Comparison of ENCODE assay signal across 10 cellular contexts in the genomic region with DNA sequence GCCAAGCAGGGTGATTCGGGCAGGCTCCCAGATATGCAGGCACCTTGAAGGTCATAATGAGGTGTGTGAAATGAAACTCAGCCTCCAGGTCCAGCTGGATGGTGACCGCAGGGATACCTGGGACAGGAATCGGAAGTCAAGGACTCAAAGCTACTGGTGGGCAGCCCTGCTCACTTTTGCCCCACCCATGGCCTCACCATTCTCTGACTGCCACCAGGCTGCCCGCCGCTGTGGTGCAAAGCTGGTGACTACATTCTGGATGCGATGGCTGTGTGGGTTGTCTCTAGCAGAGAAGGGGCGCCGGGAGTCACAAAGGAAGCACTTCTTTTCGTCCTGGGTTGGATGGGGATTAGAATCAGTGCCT. TPM values are rescaled to one million over a fixed set of nuclear protein-coding genes. Genes with fewer than 3 reads are reported as not detected.
DNase-seq lines count a peak whose midpoint lies in the region; ATAC-seq and TF ChIP-seq lines count a peak whose summit lies in the region.
"Had no signal": no experiment of that assay in that cellular context is flagged by ENCODE, and none has a peak within 500 bp of the region (broad histone marks: within the 10 kb centered on the region; RNA-seq: fewer than 3 reads in every experiment).

No MANE protein-coding gene starts in this region.

- TF ChIP-seq POLR2A in right lobe of liver (IDR thresholded peaks at IDR 0.05): no peak

- POLR2A ChIA-PET in HEK293T (lab: Yijun Ruan, JAX): interaction anchor here (0.7 to 5.2 kb wide), 11 partner anchors 7 to 297 kb away, joined by 3 to 66 read pairs (median 4); a partner anchor contains a TSS

- DNase-seq in colonic mucosa (no peak), right lobe of liver (no peak), substantia nigra (lab: John Stamatoyannopoulos, UW) (no peak), HEK293T (ENCODE audit: extremely low spot score) (no peak)
- DNase-seq: activated CD4-positive, CD25-positive, alpha-beta regulatory T cell treated with anti-CD3 and anti-CD28 coated beads, Interleukin-2, amount 50 U/mL, for 72 hours; NCI-H2227 treated with DMSO at 0.1 percent for 48 hours had no signal

- H3K4me3 ChIP-seq in HUES6 (ENCODE audit: low read depth, low read length): peak overlapping the region; percentile 79
- peak overlapping the region; percentile 51 for H3K4me3 ChIP-seq in colonic mucosa
- H3K4me3 ChIP-seq in right lobe of liver: peak overlapping the region; percentile 68 to 73 (median 73)

- intact Hi-C loops in colonic mucosa (cut with DNase I): no loop called here
- intact Hi-C loops in right lobe of liver (cut with DNase I): no loop called here

- 50% methylated on average over 2 of the region's 9 CpGs for WGBS in right lobe of liver (ENCODE audit: insufficient coverage, low coverage, low lambda C conversion rate, missing lambda C conversion rate)

- no peaks in the 10 kb centered on the region for H3K9me3 ChIP-seq in HUES6 (ENCODE audit: control insufficient read depth, insufficient read depth, low read depth, low read length)
- H3K9me3 ChIP-seq in colonic mucosa: no peaks in the 10 kb centered on the region
- no peaks in the 10 kb centered on the region for H3K9me3 ChIP-seq in right lobe of liver

- ATAC-seq in right lobe of liver (no peak), GM18511 (IDR thresholded peaks at IDR 0.05; ENCODE audit: unreplicated experiment) (no peak), GM18907 (IDR thresholded peaks at IDR 0.05; ENCODE audit: unreplicated experiment) (no peak), HG03097 (IDR thresholded peaks at IDR 0.05; ENCODE audit: low FRiP score, unreplicated experiment) (no peak)

- no peak for TF ChIP-seq CTCF in colonic mucosa (IDR thresholded peaks at IDR 0.05)
- TF ChIP-seq CTCF in right lobe of liver (IDR thresholded peaks at IDR 0.05): no peak

- H3K27ac ChIP-seq in HUES6 (ENCODE audit: low read depth, low read length): no peak overlapping the region
- H3K27ac ChIP-seq in colonic mucosa: peak overlapping the region; percentile 69
- peak overlapping the region in 2 of 3 donors; percentile 65 to 76 for H3K27ac ChIP-seq in right lobe of liver
- H3K27ac ChIP-seq in substantia nigra (ENCODE audit: low read depth, low read length, poor library complexity, severe bottlenecking): peak overlapping the region; percentile 58

- H3K4me1 ChIP-seq in HUES6 (ENCODE audit: control insufficient read depth, insufficient read depth, low read length) (peaks cover 8% of the 10 kb centered on the region), colonic mucosa (peaks cover 8% of the 10 kb centered on the region), right lobe of liver (peaks cover 0 to 33% (median 12%) of the 10 kb centered on the region in 4 donors)

- CTCF ChIA-PET in HEK293T (lab: Yijun Ruan, JAX): interaction anchor here (0.5 to 0.9 kb wide), 3 partner anchors 37 to 150 kb away, joined by 3 to 6 read pairs (median 4); a partner anchor contains a TSS

- H3K27me3 ChIP-seq in HUES6 (ENCODE audit: control insufficient read depth, insufficient read depth, low read length) (no peaks in the 10 kb centered on the region), colonic mucosa (no peaks in the 10 kb centered on the region), right lobe of liver (no peaks in the 10 kb centered on the region)

- peaks cover 19% of the 10 kb centered on the region; the same call in 1 of the 2 replicates for H3K36me3 ChIP-seq in HUES6 (ENCODE audit: control insufficient read depth, insufficient read depth, low read length)
- H3K36me3 ChIP-seq in colonic mucosa: no peaks in the 10 kb centered on the region
- H3K36me3 ChIP-seq in right lobe of liver: no peaks in the 10 kb centered on the region

- H3K9ac ChIP-seq in HUES6 (ENCODE audit: low read length) (peak overlapping the region; percentile 76), colonic mucosa (ENCODE audit: low read depth in 2 of 2, low read length in 2 of 2) (peak overlapping the region; percentile 54 to 68)

TF ChIP-seq in HEK293T, 16 proteins besides CTCF, POLR2A, EP300 and RAD21:
- TF ChIP-seq BHLHE40 (IDR thresholded peaks at IDR 0.05; ENCODE audit: borderline replicate concordance) (no peak), LEF1 (IDR thresholded peaks at IDR 0.05; ENCODE audit: borderline replicate concordance) (no peak), SUZ12 (IDR thresholded peaks at IDR 0.05) (no peak), CTBP1 (IDR thresholded peaks at IDR 0.05; ENCODE audit: borderline replicate concordance) (no peak)
TF ChIP-seq in HEK293T: peak in this region for 0.

RNA-seq across cellular contexts. Expression of a gene that starts 0.8 kb away (rescaled TPM):
- total RNA-seq in colonic mucosa: 100 to 1,000 TPM in 1 of 2 donors, 10 to 100 TPM in 1; 83.5 to 112 TPM
- total RNA-seq in right lobe of liver: 100 to 1,000 TPM; 129 to 192 (median 163) TPM

RNA-seq across cellular contexts. Expression of a gene that starts 11.4 kb away (rescaled TPM):
- 10 to 100 TPM; 59.1 to 81.0 TPM for total RNA-seq in colonic mucosa
- total RNA-seq in right lobe of liver: 10 to 100 TPM; 28.0 to 39.0 (median 34.1) TPM

RNA-seq across cellular contexts. Expression of a gene that starts 27.5 kb away (rescaled TPM):
- 100 to 1,000 TPM; 371 to 374 TPM for total RNA-seq in colonic mucosa
- 100 to 1,000 TPM in 2 of 6 experiments, 10 to 100 TPM in 4; 81.5 to 148 (median 93.5) TPM for total RNA-seq in right lobe of liver

RNA-seq across cellular contexts. Expression of a gene that starts 34.1 kb away (rescaled TPM):
- 10 to 100 TPM; 17.8 to 22.6 TPM for total RNA-seq in colonic mucosa
- total RNA-seq in right lobe of liver: 10 to 100 TPM in 2 of 6 experiments, 1 to 10 TPM in 4; 8.0 to 18.9 (median 8.6) TPM

RNA-seq across cellular contexts. Expression of a gene that starts 38.2 kb away (rescaled TPM):
- total RNA-seq in colonic mucosa: 10 to 100 TPM; 59.8 to 76.0 TPM
- 10 to 100 TPM; 21.9 to 35.7 (median 31.7) TPM for total RNA-seq in right lobe of liver
